Comparison of ENCODE assay signal across 15 cellular contexts in genomic region chr1:196685506-196685905, GRCh38. TPM values are rescaled to one million over a fixed set of nuclear protein-coding genes. Genes with fewer than 3 reads are reported as not detected.
DNase-seq lines count a peak whose midpoint lies in the region; FAIRE-seq and TF ChIP-seq lines count a peak whose summit lies in the region.
"Had no signal": no experiment of that assay in that cellular context is flagged by ENCODE, and none has a peak within 500 bp of the region (broad histone marks: within the 10 kb centered on the region; RNA-seq: fewer than 3 reads in every experiment).

No MANE protein-coding gene starts in this region.

- DNase-seq in MV-4-11 (lab: John Stamatoyannopoulos, UW), result peak; percentile 41
- peak; percentile 50 for DNase-seq in choroid plexus epithelial cell (ENCODE audit: low read depth)
- DNase-seq in fibroblast of pulmonary artery (ENCODE audit: low read depth), result peak; percentile 20
- DNase-seq in effector CD4-positive, alpha-beta T cell, result no peak
- DNase-seq in SK-N-DZ (ENCODE audit: low spot score), result no peak
- DNase-seq in activated effector memory CD4-positive, alpha-beta T cell treated with Interleukin-2 at 50 U/mL for 16 hours, result no peak
- no peak for DNase-seq in amygdala (lab: John Stamatoyannopoulos, UW)
- DNase-seq: BE2C; CD4-positive, alpha-beta memory T cell; DMS79; IMR-90 had no signal

- TF ChIP-seq CTCF in choroid plexus epithelial cell (conservative IDR thresholded peaks at IDR 0.05; ENCODE audit: low read depth, low read length) (no peak), fibroblast of pulmonary artery (IDR thresholded peaks at IDR 0.05; ENCODE audit: low read length, missing control alignments) (no peak)

- FAIRE-seq in A204.1 (lab: Jason Lieb, UNC), result peak; percentile 16
- FAIRE-seq: GM12891, H1 had no signal

- H3K4me3 ChIP-seq in choroid plexus epithelial cell (ENCODE audit: low read depth, low read length) (no peak overlapping the region), fibroblast of pulmonary artery (replicated peaks; ENCODE audit: low read depth, low read length) (no peak overlapping the region)
- H3K4me3 ChIP-seq: HAP-1 had no signal

RNA-seq across cellular contexts. Expression of gene CFH, which starts 33.7 kb away (rescaled TPM):
- 0.18 and 0.38 TPM in 2 replicates for polyA plus RNA-seq in SK-N-DZ (2014; cell fraction: cytosol; rRNA removed)
- 0.63 and 0.67 TPM in 2 replicates for polyA plus RNA-seq in SK-N-DZ (2014; cell fraction: nucleus; rRNA removed)
- polyA plus RNA-seq: H1 had no signal

Comparison
In these comparisons a context has a peak if more than half of its experiments do, and no peak if none do; other contexts are left out.
1. DNase-seq: peak in MV-4-11 (single experiment), choroid plexus epithelial cell (single experiment) and fibroblast of pulmonary artery (single experiment); none in effector CD4-positive, alpha-beta T cell (single experiment), SK-N-DZ (single experiment), activated effector memory CD4-positive, alpha-beta T cell treated with Interleukin-2 at 50 U/mL for 16 hours (single experiment) and amygdala (0 of 56).